Comparison of ENCODE assay signal across 22 cellular contexts in the genomic region with DNA sequence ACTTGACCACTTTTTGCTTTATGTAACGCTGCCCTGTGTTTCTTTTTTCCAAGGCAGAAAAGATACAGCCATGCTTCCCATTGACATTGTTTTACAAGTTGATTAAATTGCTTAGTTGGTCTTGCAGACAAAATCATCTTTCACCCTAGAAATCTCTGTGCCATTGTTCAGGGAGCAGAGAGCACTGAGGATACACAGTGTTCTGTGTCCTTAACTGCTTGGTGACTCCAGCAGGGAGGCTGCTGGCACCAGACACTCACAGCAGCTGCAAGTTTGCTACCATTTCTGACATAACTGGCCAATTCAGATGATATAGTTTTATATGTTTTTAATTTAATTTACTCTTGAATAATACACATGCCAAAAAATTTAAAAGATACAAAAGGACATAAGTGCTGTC.
"Had no signal": no experiment of that assay in that cellular context is flagged by ENCODE, and none has a peak within 500 bp of the region (broad histone marks: within the 10 kb centered on the region; RNA-seq: fewer than 3 reads in every experiment).

No MANE protein-coding gene starts in this region.

- DNase-seq: activated B cell treated with CpG ODN at 0.5 μM for 24 hours; activated CD4-positive, alpha-beta T cell treated with anti-CD3 and anti-CD28 coated beads for 1 hour; activated CD4-positive, alpha-beta T cell treated with anti-CD3 and anti-CD28 coated beads, Interleukin-2, amount 10 ng/mL, durations not matched to agents 24 days and 14 days; activated CD4-positive, alpha-beta T cell treated with anti-CD3 and anti-CD28 coated beads, Interleukin-2, amount 50 U/mL, for 48 hours; activated CD8-positive, alpha-beta memory T cell treated with anti-CD3 and anti-CD28 coated beads, Interleukin-2, amount 10 ng/mL, durations not matched to agents 7 days and 5 days; activated effector memory CD4-positive, alpha-beta T cell treated with anti-CD3 and anti-CD28 coated beads, Interleukin-2, amount 50 U/mL, for 16 hours; activated naive CD4-positive, alpha-beta T cell treated with anti-CD3 and anti-CD28 coated beads for 36 hours; activated T-cell treated with anti-CD3 and anti-CD28 coated beads, Interleukin-2, amount 50 U/mL, for 4 hours; Kasumi-1; NCI-H1105 treated with DMSO at 0.1 percent for 48 hours; NCI-H1436 treated with DMSO at 0.1 percent for 48 hours; NCI-H187; NCI-H2081; NCI-H510A treated with DMSO at 0.1 percent for 48 hours; NCI-H69; PC-3; SIG-M5; T-helper 17 cell; T-helper 9 cell had no signal

- ATAC-seq: activated CD8-positive, alpha-beta memory T cell treated with anti-CD3 and anti-CD28 coated beads, Interleukin-2, amount 10 ng/mL, durations not matched to agents 7 days and 5 days; activated T-cell treated with anti-CD3 and anti-CD28 coated beads, Interleukin-2, amount 50 U/mL, for 4 hours; K562; PC-3; T-helper 17 cell had no signal

- FAIRE-seq: astrocyte, K562, RCC 7860 had no signal

- H3K4me3 ChIP-seq: K562 had no signal
